25 cellular contexts compared by ENCODE assay signal in the genomic region with DNA sequence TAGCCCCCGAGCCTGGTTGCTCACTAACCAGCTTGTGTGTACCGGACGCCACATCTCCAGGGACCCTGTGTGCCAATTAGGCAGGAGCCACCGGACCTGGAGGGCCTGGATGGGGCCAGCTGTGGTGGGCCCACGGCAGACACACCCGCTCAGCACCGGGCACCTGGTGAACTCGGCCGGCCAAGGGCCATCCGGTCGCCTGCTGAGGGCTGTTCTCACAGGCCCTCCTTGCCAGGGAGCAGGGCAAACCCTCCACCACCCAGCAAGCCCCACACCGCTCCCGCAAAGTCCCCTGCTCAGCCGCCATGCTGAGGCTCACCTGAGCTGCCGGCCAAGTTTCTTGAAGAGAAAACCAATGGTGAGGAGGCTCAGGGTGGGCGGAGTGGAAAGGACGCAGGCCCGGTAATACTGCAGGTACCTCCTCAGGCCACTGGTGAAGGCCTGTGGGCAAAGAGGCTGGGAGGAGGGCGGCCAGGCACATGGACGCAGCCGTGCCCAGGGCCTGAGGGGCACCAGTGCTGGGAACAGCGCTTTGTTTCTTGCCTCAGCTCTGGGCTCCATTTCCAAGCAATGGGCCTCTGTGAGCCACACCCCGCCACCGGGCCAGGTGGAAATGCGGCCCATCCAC.
"Had no signal": no experiment of that assay in that cellular context is flagged by ENCODE, and none has a peak within 500 bp of the region (broad histone marks: within the 10 kb centered on the region; RNA-seq: fewer than 3 reads in every experiment).

No MANE protein-coding gene starts in this region.

- H3K27ac ChIP-seq: gastrocnemius medialis, hepatocyte, left lung, neutrophil, parathyroid adenoma, stomach, thyroid gland, uterus had no signal

- H3K4me3 ChIP-seq: gastrocnemius medialis, hepatocyte, left lung, lung, stomach, thyroid gland, uterus had no signal

- H3K4me3 Mint-ChIP-seq: effector memory CD8-positive, alpha-beta T cell; memory B cell; natural killer cell treated with Interleukin-12 subunit alpha and Interleukin-12 subunit beta and Interleukin-15 and Interleukin-18, amount 100 ng/mL, for 72 hours; neural crest cell; stimulated activated effector memory CD8-positive, alpha-beta T cell treated with anti-CD3 and anti-CD28 coated beads, Interleukin-12 subunit alpha, Interleukin-12 subunit beta, amount 100 ng/mL, for 72 hours; type B pancreatic cell had no signal

- DNase-seq: cerebellar nuclear complex; cortex of kidney; effector memory CD8-positive, alpha-beta T cell; foreskin fibroblast; gastrocnemius medialis; head of caudate nucleus; left cardiac atrium; left lung; stimulated activated CD4-positive, alpha-beta T cell treated with anti-CD3 and anti-CD28 coated beads, Interleukin-2, amount 100 ng/mL, for 24 hours; stimulated activated CD4-positive, alpha-beta T cell treated with anti-CD3 and anti-CD28 coated beads, Interleukin-4, amount 100 ng/mL, for 24 hours; stimulated activated naive CD4-positive, alpha-beta T cell treated with Interleukin-2 at 50 U/mL for 16 hours; stomach; thyroid gland; uterus had no signal

- H2AFZ ChIP-seq: hepatocyte, parathyroid adenoma had no signal

- ATAC-seq: effector memory CD8-positive, alpha-beta T cell; gastrocnemius medialis; left cardiac atrium; left lung; natural killer cell treated with Interleukin-12 subunit alpha and Interleukin-12 subunit beta and Interleukin-15 and Interleukin-18, amount 100 ng/mL, for 72 hours; sciatic nerve had no signal

- H3K9me3 ChIP-seq: gastrocnemius medialis, left lung, neutrophil, stomach, thyroid gland, uterus had no signal

- H3K27me3 ChIP-seq: gastrocnemius medialis, hepatocyte, left lung, neutrophil, stomach, thyroid gland, uterus had no signal

- H3K36me3 Mint-ChIP-seq: natural killer cell treated with Interleukin-12 subunit alpha and Interleukin-12 subunit beta and Interleukin-15 and Interleukin-18, amount 100 ng/mL, for 72 hours; type B pancreatic cell had no signal

- H3K27me3 Mint-ChIP-seq: effector memory CD8-positive, alpha-beta T cell; memory B cell; natural killer cell treated with Interleukin-12 subunit alpha and Interleukin-12 subunit beta and Interleukin-15 and Interleukin-18, amount 100 ng/mL, for 72 hours; progenitor cell of endocrine pancreas; type B pancreatic cell had no signal

- H3K27ac Mint-ChIP-seq: progenitor cell of endocrine pancreas had no signal

- H3K4me2 ChIP-seq: hepatocyte had no signal

- H3K36me3 ChIP-seq: uterus had no signal

- H3K9ac ChIP-seq: parathyroid adenoma had no signal

- H3K9me3 Mint-ChIP-seq: effector memory CD8-positive, alpha-beta T cell; memory B cell; natural killer cell treated with Interleukin-12 subunit alpha and Interleukin-12 subunit beta and Interleukin-15 and Interleukin-18, amount 100 ng/mL, for 72 hours; neural crest cell; stimulated activated effector memory CD8-positive, alpha-beta T cell treated with anti-CD3 and anti-CD28 coated beads, Interleukin-12 subunit alpha, Interleukin-12 subunit beta, amount 100 ng/mL, for 72 hours; type B pancreatic cell had no signal

- H3K4me1 Mint-ChIP-seq: neural crest cell had no signal

- H3K4me1 ChIP-seq: gastrocnemius medialis, left lung, parathyroid adenoma, stomach, thyroid gland, uterus had no signal
